8 cellular contexts compared by ENCODE assay signal in genomic region chr7:116591202-116592040, GRCh38.
A peak's percentile ranks its signal among the peaks of the same experiment; 100 is the strongest.
DNase-seq lines count a peak whose midpoint lies in the region; ATAC-seq and TF ChIP-seq lines count a peak whose summit lies in the region.

No MANE protein-coding gene starts in this region.

- peak; percentile 55 for TF ChIP-seq CTCF in fibroblast of the aortic adventitia (IDR thresholded peaks at IDR 0.05; ENCODE audit: insufficient read depth, low read length)
- TF ChIP-seq CTCF in gastrocnemius medialis (IDR thresholded peaks at IDR 0.05 in 4 of 5, conservative IDR thresholded peaks at IDR 0.05 in 1 of 5), result peak; percentile 63 to 83 (median 74)

- DNase-seq in COLO829 (ENCODE audit: low spot score) (peak; percentile 48), SHP77 treated with DMSO at 0.1 percent for 48 hours (lab: John Stamatoyannopoulos, UW) (peak; percentile 16), fibroblast of the aortic adventitia (ENCODE audit: low read depth) (peak; percentile 61), gastrocnemius medialis (no peak), NCI-H128 (lab: John Stamatoyannopoulos, UW; ENCODE audit: unreplicated experiment) (no peak)
- no peak for DNase-seq in stimulated activated naive CD4-positive, alpha-beta T cell treated with Interleukin-2 at 50 U/mL for 16 hours (lab: John Stamatoyannopoulos, UW)

- H3K9me3 ChIP-seq in gastrocnemius medialis, result no peaks in the 10 kb centered on the region

- ATAC-seq in HG02885 (IDR thresholded peaks at IDR 0.05; ENCODE audit: poor library complexity, unreplicated experiment), result peak; percentile 41
- ATAC-seq in gastrocnemius medialis, result peak; percentile 64 to 66
- ATAC-seq in HG02759 (IDR thresholded peaks at IDR 0.05; ENCODE audit: unreplicated experiment), result no peak

- peak overlapping the region; percentile 27 to 64 (median 36) for H3K27ac ChIP-seq in gastrocnemius medialis

- in situ Hi-C loops in gastrocnemius medialis (cut with MboI; ENCODE audit: low sequenced_read_pairs in 4 of 4), result loop anchor here (5.0 to 25.0 kb wide), 7 partner anchors 73 to 417 kb away; no protein-coding TSS in a partner anchor

- H3K4me3 ChIP-seq in fibroblast of the aortic adventitia (ENCODE audit: low read depth, low read length), result no peak overlapping the region
- H3K4me3 ChIP-seq in gastrocnemius medialis, result peak overlapping the region; percentile 28 to 44 (median 40)

- no peak for TF ChIP-seq POLR2A in gastrocnemius medialis (IDR thresholded peaks at IDR 0.05)

- no peaks in the 10 kb centered on the region for H3K36me3 ChIP-seq in gastrocnemius medialis

- H3K4me1 ChIP-seq in gastrocnemius medialis, result peaks cover 10 to 12% of the 10 kb centered on the region in 2 donors

- H3K27me3 ChIP-seq in gastrocnemius medialis, result no peaks in the 10 kb centered on the region

- intact Hi-C loops in gastrocnemius medialis (cut with DNase I; ENCODE audit: low total_unique reads), result loop anchor here (1.0 to 5.0 kb wide), 4 partner anchors 37 to 218 kb away; no protein-coding TSS in a partner anchor

Comparison
In these comparisons a context has a peak if more than half of its experiments do, and no peak if none do; other contexts are left out.
1. DNase-seq: peak in COLO829 (single experiment), SHP77 treated with DMSO at 0.1 percent for 48 hours (single experiment) and fibroblast of the aortic adventitia (single experiment); none in gastrocnemius medialis (0 of 2), stimulated activated naive CD4-positive, alpha-beta T cell treated with Interleukin-2 at 50 U/mL for 16 hours (single experiment) and NCI-H128 (single experiment).